Comparison of ENCODE assay signal across 1 cellular context in genomic region chr10:21281765-21282484, GRCh38.
TF ChIP-seq lines count a peak whose summit lies in the region.

No MANE protein-coding gene starts in this region.

TF ChIP-seq in K562, 482 proteins besides CTCF, POLR2A, EP300 and RAD21 (continued from another document):
- TF ChIP-seq ZNF639 (CRISPR knock-in tag; conservative IDR thresholded peaks at IDR 0.05 in 1 of 2, IDR thresholded peaks at IDR 0.05 in 1 of 2) (no peak), SRSF7 (optimal IDR thresholded peaks at IDR 0.05; ENCODE audit: low read depth, low read length) (no peak), FOXM1 (IDR thresholded peaks at IDR 0.05; ENCODE audit: low read depth) (no peak), FOXM1 (CRISPR knock-in tag; IDR thresholded peaks at IDR 0.05; ENCODE audit: low read depth) (no peak), ATF3 (IDR thresholded peaks at IDR 0.05) (no peak), ATF3 (CRISPR knock-in tag; conservative IDR thresholded peaks at IDR 0.05) (no peak), MITF (IDR thresholded peaks at IDR 0.05) (no peak)
